8 cellular contexts compared by ENCODE assay signal in genomic region chr5:150778517-150779396, GRCh38. TPM values are rescaled to one million over a fixed set of nuclear protein-coding genes. Genes with fewer than 3 reads are reported as not detected.
A peak's percentile ranks its signal among the peaks of the same experiment; 100 is the strongest.
DNase-seq lines count a peak whose midpoint lies in the region; ATAC-seq and TF ChIP-seq lines count a peak whose summit lies in the region.

SMIM3 (plus strand) TSS chr5:150778757; CDS start chr5:150795441, 16,684 bp downstream.

- peak; percentile 81 for TF ChIP-seq CTCF in DND-41 (IDR thresholded peaks at IDR 0.05; ENCODE audit: borderline replicate concordance, extremely low read depth, low read length, poor library complexity, severe bottlenecking)
- peak; percentile 42 for TF ChIP-seq CTCF in activated CD8-positive, alpha-beta T cell treated with anti-CD3 and anti-CD28 coated beads for 36 hours (IDR thresholded peaks at IDR 0.05)
- TF ChIP-seq CTCF in lung (IDR thresholded peaks at IDR 0.05; ENCODE audit: control extremely low read depth, extremely low read depth), result peak; percentile 18

- peak within 1 kb of the TSS; percentile 93 for H3K27ac Mint-ChIP-seq in activated CD8-positive, alpha-beta T cell treated with anti-CD3 and anti-CD28 coated beads for 36 hours

- H3K36me3 ChIP-seq in DND-41 (ENCODE audit: insufficient read depth, low read length) (peaks cover 10% of the 10 kb centered on the region; the same call in 1 of the 2 replicates), HAP-1 (replicated peaks) (no peaks in the 10 kb centered on the region), lung (ENCODE audit: control insufficient read depth in 2 of 2, insufficient read depth in 2 of 2, low read length in 2 of 2) (no peaks in the 10 kb centered on the region)

- no peaks in the 10 kb centered on the region for H3K27me3 Mint-ChIP-seq in activated CD8-positive, alpha-beta T cell treated with anti-CD3 and anti-CD28 coated beads for 36 hours

- H4K20me1 ChIP-seq in DND-41 (ENCODE audit: insufficient read depth, low read length), result no peaks in the 10 kb centered on the region

- DNase-seq in DND-41 (peak; percentile 74), HAP-1 (ENCODE audit: low spot score in 2 of 2) (peak; percentile 77 to 85), NCI-H526 (lab: John Stamatoyannopoulos, UW) (peak; percentile 22 to 79), lung (ENCODE audit: low spot score) (peak; percentile 80), GM19238 (ENCODE audit: insufficient read length, low spot score) (no peak)
- peak; percentile 81 for DNase-seq in activated CD8-positive, alpha-beta T cell treated with anti-CD3 and anti-CD28 coated beads for 36 hours
- DNase-seq in effector CD4-positive, alpha-beta T cell, result peak; percentile 54
- peak; percentile 46 for DNase-seq in stimulated activated CD8-positive, alpha-beta memory T cell treated with anti-CD3 and anti-CD28 coated beads, Interleukin-12 subunit alpha, Interleukin-12 subunit beta, amount 100 ng/mL, for 4 hours (ENCODE audit: low read depth)

- peak within 1 kb of the TSS; percentile 78 for H3K9ac ChIP-seq in DND-41 (ENCODE audit: low read depth, low read length)

- peak; percentile 77 for ATAC-seq in DND-41 (ENCODE audit: insufficient read depth, low read depth)
- peak; percentile 63 for ATAC-seq in activated CD8-positive, alpha-beta T cell treated with anti-CD3 and anti-CD28 coated beads for 36 hours
- ATAC-seq in lung (ENCODE audit: insufficient read depth, low FRiP score), result peak; percentile 81

- POLR2A ChIA-PET in activated CD8-positive, alpha-beta T cell treated with anti-CD3 and anti-CD28 coated beads for 36 hours (lab: Charles Lee), result interaction anchor here (0.6 to 2.2 kb wide), 14 partner anchors 11 to 444 kb away, joined by 3 to 8 read pairs (median 3); partner anchors contain the start of genes DCTN4 and RBM22

- H3K4me1 ChIP-seq in DND-41 (ENCODE audit: insufficient read depth, low read length) (peaks cover 60% of the 10 kb centered on the region), HAP-1 (peaks cover 3% of the 10 kb centered on the region), lung (ENCODE audit: control insufficient read depth in 2 of 2, insufficient read depth in 2 of 2, low read length in 2 of 2) (peaks cover 15 to 22% of the 10 kb centered on the region in 2 donors)

- no peaks in the 10 kb centered on the region for H3K27me3 ChIP-seq in DND-41 (ENCODE audit: insufficient read depth, low read length, poor library complexity)
- no peaks in the 10 kb centered on the region for H3K27me3 ChIP-seq in HAP-1 (ENCODE audit: low read depth)
- H3K27me3 ChIP-seq in lung (ENCODE audit: control insufficient read depth, insufficient read depth), result no peaks in the 10 kb centered on the region

- H3K27ac ChIP-seq in DND-41 (ENCODE audit: low read length) (peak within 1 kb of the TSS; percentile 74), lung (ENCODE audit: low read depth in 1 of 2, low read length in 1 of 2) (peak within 1 kb of the TSS; percentile 90 to 96)

- H3K4me1 Mint-ChIP-seq in activated CD8-positive, alpha-beta T cell treated with anti-CD3 and anti-CD28 coated beads for 36 hours (ENCODE audit: low read depth), result peaks cover 53% of the 10 kb centered on the region

- peak within 1 kb of the TSS; percentile 97 for H2AFZ ChIP-seq in DND-41 (ENCODE audit: low read depth, low read length)

- peaks cover 2% of the 10 kb centered on the region for H3K36me3 Mint-ChIP-seq in activated CD8-positive, alpha-beta T cell treated with anti-CD3 and anti-CD28 coated beads for 36 hours (ENCODE audit: low read depth)

- peak within 1 kb of the TSS; percentile 61 to 75 for H3K4me3 ChIP-seq in DND-41 (ENCODE audit: low read depth in 1 of 2, low read length in 2 of 2)
- peak within 1 kb of the TSS; percentile 61 for H3K4me3 ChIP-seq in HAP-1
- H3K4me3 ChIP-seq in lung, result peak within 1 kb of the TSS; percentile 78

- peak within 1 kb of the TSS; percentile 81 for H3K4me2 ChIP-seq in DND-41 (ENCODE audit: insufficient read depth, low read length)

- H3K9me3 ChIP-seq in DND-41 (ENCODE audit: insufficient read depth, low read length, severe bottlenecking) (no peaks in the 10 kb centered on the region), HAP-1 (no peaks in the 10 kb centered on the region), lung (ENCODE audit: control insufficient read depth in 2 of 2, insufficient read depth in 1 of 2, low read length in 1 of 2) (no peaks in the 10 kb centered on the region)

- intact Hi-C loops in activated CD8-positive, alpha-beta T cell treated with anti-CD3 and anti-CD28 coated beads for 36 hours (cut with micrococcal nuclease), result no loop called here

- H3K9me3 Mint-ChIP-seq in activated CD8-positive, alpha-beta T cell treated with anti-CD3 and anti-CD28 coated beads for 36 hours, result no peaks in the 10 kb centered on the region

- in situ Hi-C loops in HAP-1 (cut with MboI; ENCODE audit: low sequenced_read_pairs), result loop anchor here (25.0 kb wide), 1 partner anchor 384 kb away; the partner anchor contains the start of gene ANXA6

- peaks cover 42% of the 10 kb centered on the region for H3K79me2 ChIP-seq in DND-41 (ENCODE audit: insufficient read depth, low read length)

- H3K4me3 Mint-ChIP-seq in activated CD8-positive, alpha-beta T cell treated with anti-CD3 and anti-CD28 coated beads for 36 hours, result peak within 1 kb of the TSS; percentile 99

- WGBS in lung, 2 donors, result 1% methylated on average over 59 of the region's 59 CpGs

- CTCF ChIA-PET in activated CD8-positive, alpha-beta T cell treated with anti-CD3 and anti-CD28 coated beads for 36 hours (lab: Charles Lee), result interaction anchor here (0.7 to 4.2 kb wide), 23 partner anchors 8 to 219 kb away, joined by 3 to 36 read pairs (median 5); partner anchors contain the start of genes DCTN4, IRGM and RBM22

RNA-seq across cellular contexts. Expression of gene SMIM3, which starts in this region (rescaled TPM):
- total RNA-seq in activated CD8-positive, alpha-beta T cell treated with anti-CD3 and anti-CD28 coated beads for 36 hours, result 1 to 10 TPM; 8.6 to 8.8 TPM
- 10 to 100 TPM; 14.3 to 19.7 TPM for total RNA-seq in lung
- 10 to 100 TPM; 14.0 to 54.8 TPM for polyA plus RNA-seq in lung

Comparison
In these comparisons a context has a peak if more than half of its experiments do, and no peak if none do; other contexts are left out.
1. CTCF ChIP-seq: peak in every context shown above with its lines; median percentile 81 in DND-41; 42 in activated CD8-positive, alpha-beta T cell treated with anti-CD3 and anti-CD28 coated beads for 36 hours; 18 in lung.